10 cellular contexts compared by ENCODE assay signal in genomic region chr14:68384335-68384734, GRCh38.
A peak's percentile ranks its signal among the peaks of the same experiment; 100 is the strongest.
DNase-seq lines count a peak whose midpoint lies in the region; ATAC-seq and TF ChIP-seq lines count a peak whose summit lies in the region.
"Had no signal": no experiment of that assay in that cellular context is flagged by ENCODE, and none has a peak within 500 bp of the region (broad histone marks: within the 10 kb centered on the region; RNA-seq: fewer than 3 reads in every experiment).

No MANE protein-coding gene starts in this region.

- 26 to 39% methylated on average over 5 to 6 of the region's 6 CpGs for WGBS in gastroesophageal sphincter (ENCODE audit: low coverage in 1 of 2), 2 donors
- WGBS in prostate gland = 57% methylated on average over 6 of the region's 6 CpGs

- H3K9me3 ChIP-seq in Peyer's patch = no peaks in the 10 kb centered on the region
- no peaks in the 10 kb centered on the region for H3K9me3 ChIP-seq in gastroesophageal sphincter
- H3K9me3 ChIP-seq in prostate gland = no peaks in the 10 kb centered on the region
- H3K9me3 ChIP-seq in A673 (ENCODE audit: low read depth, low read length, poor library complexity, severe bottlenecking) = no peaks in the 10 kb centered on the region

- CTCF ChIA-PET in A673 (lab: Charles Lee) = no interaction called here

- no peaks in the 10 kb centered on the region for H3K4me1 ChIP-seq in Peyer's patch
- peaks cover 2 to 73% (median 23%) of the 10 kb centered on the region in 3 donors for H3K4me1 ChIP-seq in gastroesophageal sphincter
- no peaks in the 10 kb centered on the region for H3K4me1 ChIP-seq in prostate gland (replicated peaks)
- peaks cover 8% of the 10 kb centered on the region for H3K4me1 ChIP-seq in A673 (ENCODE audit: insufficient read depth, low read length, poor library complexity, severe bottlenecking)

- no peak for TF ChIP-seq CTCF in Peyer's patch (IDR thresholded peaks at IDR 0.05)
- no peak for TF ChIP-seq CTCF in gastroesophageal sphincter (IDR thresholded peaks at IDR 0.05)
- no peak for TF ChIP-seq CTCF in prostate gland (IDR thresholded peaks at IDR 0.05)
- TF ChIP-seq CTCF in A673 (conservative IDR thresholded peaks at IDR 0.05; ENCODE audit: low read depth, low read length) = no peak

- intact Hi-C loops in prostate gland (cut with DNase I) (no loop called here), posterior cingulate gyrus (cut with DNase I) (no loop called here), A673 (cut with micrococcal nuclease; ENCODE audit: unreplicated experiment) (no loop called here)

- peak overlapping the region; percentile 34 to 72 (median 41) for H3K27ac ChIP-seq in Peyer's patch
- peak overlapping the region; percentile 70 to 80 (median 78) for H3K27ac ChIP-seq in gastroesophageal sphincter
- H3K27ac ChIP-seq in prostate gland = peak overlapping the region; percentile 19 to 24
- H3K27ac ChIP-seq in A673 (ENCODE audit: low read depth, low read length, poor library complexity, severe bottlenecking) = no peak overlapping the region
- H3K27ac ChIP-seq: KMS-11 had no signal

- BruUV-seq in A673 (replicated peaks; lab: Mats Ljungman, UMichigan) = no TSS peak

- H3K4me3 ChIP-seq in Peyer's patch (no peak overlapping the region), gastroesophageal sphincter (no peak overlapping the region), prostate gland (no peak overlapping the region), A673 (ENCODE audit: low read depth, low read length, poor library complexity, severe bottlenecking) (no peak overlapping the region)

- H3K36me3 ChIP-seq in Peyer's patch (no peaks in the 10 kb centered on the region), gastroesophageal sphincter (no peaks in the 10 kb centered on the region), prostate gland (no peaks in the 10 kb centered on the region), A673 (ENCODE audit: insufficient read depth, low read length, poor library complexity, severe bottlenecking) (no peaks in the 10 kb centered on the region)

- H3K27me3 ChIP-seq in Peyer's patch (no peaks in the 10 kb centered on the region), gastroesophageal sphincter (no peaks in the 10 kb centered on the region), prostate gland (replicated peaks; ENCODE audit: insufficient read depth) (no peaks in the 10 kb centered on the region), A673 (replicated peaks; ENCODE audit: insufficient read depth, low read depth, low read length, poor library complexity) (no peaks in the 10 kb centered on the region)

- no peak for TF ChIP-seq POLR2A in Peyer's patch (IDR thresholded peaks at IDR 0.05)
- no peak for TF ChIP-seq POLR2A in gastroesophageal sphincter (IDR thresholded peaks at IDR 0.05)
- no peak for TF ChIP-seq POLR2A in prostate gland (IDR thresholded peaks at IDR 0.05)

- no peak for TF ChIP-seq EP300 in gastroesophageal sphincter (IDR thresholded peaks at IDR 0.05)

- ATAC-seq in gastroesophageal sphincter (peak; percentile 86), HG03025 (IDR thresholded peaks at IDR 0.05; ENCODE audit: low FRiP score, unreplicated experiment) (no peak)

- DNase-seq in CD1c-positive myeloid dendritic cell (ENCODE audit: extremely low spot score) (peak; percentile 91), Peyer's patch (no peak), prostate gland (ENCODE audit: low spot score) (no peak), posterior cingulate gyrus (no peak), A673 (ENCODE audit: low spot score) (no peak), NCI-H226 (no peak)
- DNase-seq: activated CD4-positive, alpha-beta T cell treated with anti-CD3 and anti-CD28 coated beads, Interleukin-2, amount 50 U/mL, for 4 hours had no signal

- POLR2A ChIA-PET in A673 (lab: Charles Lee; ENCODE audit: low non-redundant PET) = no interaction called here
